Comparison of ENCODE assay signal across 1 cellular context in the genomic region with DNA sequence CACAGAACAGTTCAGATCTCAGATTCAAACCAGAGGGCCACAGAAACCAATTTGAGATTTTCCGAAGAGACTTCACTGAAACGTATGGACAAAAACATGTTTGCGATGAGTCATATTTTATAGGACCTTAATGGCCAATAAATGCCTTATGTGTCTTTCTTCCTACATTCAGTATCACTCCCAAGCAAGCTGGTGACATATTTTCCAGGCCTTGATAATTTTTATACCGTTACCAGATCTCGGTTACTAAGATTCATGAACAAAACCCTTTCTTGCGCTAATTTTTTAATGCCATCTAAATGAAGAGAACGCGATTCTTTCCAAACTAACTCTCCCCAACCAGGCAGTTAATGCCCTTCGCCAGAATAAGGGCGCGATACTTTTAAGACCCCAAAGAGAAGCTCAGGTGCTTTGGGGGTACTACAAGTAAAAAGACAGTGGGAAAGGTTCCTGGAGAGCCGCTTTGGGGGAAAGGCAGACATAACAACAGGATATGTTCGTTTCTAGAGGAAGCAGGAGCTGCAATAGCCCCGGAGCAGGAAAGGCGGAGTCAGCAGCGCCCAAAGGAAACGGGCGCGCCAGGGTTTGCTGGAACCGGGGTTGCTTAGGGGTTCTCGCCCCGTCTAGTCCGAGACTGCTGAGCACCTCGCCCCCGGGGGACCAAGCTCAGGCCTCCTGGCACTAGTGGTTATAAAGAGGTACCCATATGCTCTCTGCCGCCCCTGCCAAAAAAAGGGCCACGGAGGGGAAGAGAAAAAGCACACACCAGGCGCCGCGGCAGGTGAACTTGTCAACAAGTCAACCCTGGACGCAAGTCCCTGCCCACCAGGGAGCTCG.
TF ChIP-seq lines count a peak whose summit lies in the region.

No MANE protein-coding gene starts in this region.

TF ChIP-seq in IMR-90, 13 proteins besides CTCF, POLR2A, EP300 and RAD21 (continued from another document):
- no peak for TF ChIP-seq CEBPB (IDR thresholded peaks at IDR 0.05; ENCODE audit: low read depth, low read length)
- no peak for TF ChIP-seq MAFK (IDR thresholded peaks at IDR 0.05; ENCODE audit: low read depth, low read length)
- no peak for TF ChIP-seq FOS (IDR thresholded peaks at IDR 0.05; ENCODE audit: low read depth, low read length)
- TF ChIP-seq, protein P1, sequence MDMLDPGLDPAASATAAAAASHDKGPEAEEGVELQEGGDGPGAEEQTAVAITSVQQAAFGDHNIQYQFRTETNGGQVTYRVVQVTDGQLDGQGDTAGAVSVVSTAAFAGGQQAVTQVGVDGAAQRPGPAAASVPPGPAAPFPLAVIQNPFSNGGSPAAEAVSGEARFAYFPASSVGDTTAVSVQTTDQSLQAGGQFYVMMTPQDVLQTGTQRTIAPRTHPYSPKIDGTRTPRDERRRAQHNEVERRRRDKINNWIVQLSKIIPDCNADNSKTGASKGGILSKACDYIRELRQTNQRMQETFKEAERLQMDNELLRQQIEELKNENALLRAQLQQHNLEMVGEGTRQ (IDR thresholded peaks at IDR 0.05; ENCODE audit: low read depth, low read length), result no peak
